Comparison of ENCODE assay signal across 1 cellular context in the genomic region with DNA sequence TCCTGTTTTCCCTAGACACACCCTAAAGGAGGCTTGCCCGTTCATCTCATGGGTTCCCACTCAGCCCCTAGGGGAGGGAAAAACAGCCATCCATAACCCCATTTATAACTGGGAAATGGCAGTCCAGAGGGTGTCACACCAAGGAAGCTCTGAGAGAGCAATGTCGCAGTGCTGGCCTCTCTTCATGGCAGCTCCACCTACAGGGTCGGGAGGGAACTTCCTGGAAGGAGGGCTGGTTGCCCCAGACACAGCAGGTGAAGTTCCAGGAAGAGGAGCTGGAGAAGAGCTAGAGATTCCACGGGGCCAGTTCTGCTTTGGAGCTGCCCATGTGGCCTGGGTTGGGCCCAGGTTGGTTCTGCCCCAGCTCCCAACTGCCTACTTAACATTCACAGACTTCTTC.
TF ChIP-seq lines count a peak whose summit lies in the region.

No MANE protein-coding gene starts in this region.

TF ChIP-seq in GM23338, 12 proteins besides CTCF, POLR2A, EP300 and RAD21 (continued from another document):
- TF ChIP-seq ZNF462 (CRISPR knock-in tag; IDR thresholded peaks at IDR 0.05) (no peak), EZH2 (IDR thresholded peaks at IDR 0.05; ENCODE audit: low read depth, unreplicated experiment) (no peak), POLR2AphosphoS5 (IDR thresholded peaks at IDR 0.05; ENCODE audit: low read depth) (no peak), STAT1 (IDR thresholded peaks at IDR 0.05; ENCODE audit: unreplicated experiment) (no peak), ETS1 (IDR thresholded peaks at IDR 0.05) (no peak)
- TF ChIP-seq, protein P1, sequence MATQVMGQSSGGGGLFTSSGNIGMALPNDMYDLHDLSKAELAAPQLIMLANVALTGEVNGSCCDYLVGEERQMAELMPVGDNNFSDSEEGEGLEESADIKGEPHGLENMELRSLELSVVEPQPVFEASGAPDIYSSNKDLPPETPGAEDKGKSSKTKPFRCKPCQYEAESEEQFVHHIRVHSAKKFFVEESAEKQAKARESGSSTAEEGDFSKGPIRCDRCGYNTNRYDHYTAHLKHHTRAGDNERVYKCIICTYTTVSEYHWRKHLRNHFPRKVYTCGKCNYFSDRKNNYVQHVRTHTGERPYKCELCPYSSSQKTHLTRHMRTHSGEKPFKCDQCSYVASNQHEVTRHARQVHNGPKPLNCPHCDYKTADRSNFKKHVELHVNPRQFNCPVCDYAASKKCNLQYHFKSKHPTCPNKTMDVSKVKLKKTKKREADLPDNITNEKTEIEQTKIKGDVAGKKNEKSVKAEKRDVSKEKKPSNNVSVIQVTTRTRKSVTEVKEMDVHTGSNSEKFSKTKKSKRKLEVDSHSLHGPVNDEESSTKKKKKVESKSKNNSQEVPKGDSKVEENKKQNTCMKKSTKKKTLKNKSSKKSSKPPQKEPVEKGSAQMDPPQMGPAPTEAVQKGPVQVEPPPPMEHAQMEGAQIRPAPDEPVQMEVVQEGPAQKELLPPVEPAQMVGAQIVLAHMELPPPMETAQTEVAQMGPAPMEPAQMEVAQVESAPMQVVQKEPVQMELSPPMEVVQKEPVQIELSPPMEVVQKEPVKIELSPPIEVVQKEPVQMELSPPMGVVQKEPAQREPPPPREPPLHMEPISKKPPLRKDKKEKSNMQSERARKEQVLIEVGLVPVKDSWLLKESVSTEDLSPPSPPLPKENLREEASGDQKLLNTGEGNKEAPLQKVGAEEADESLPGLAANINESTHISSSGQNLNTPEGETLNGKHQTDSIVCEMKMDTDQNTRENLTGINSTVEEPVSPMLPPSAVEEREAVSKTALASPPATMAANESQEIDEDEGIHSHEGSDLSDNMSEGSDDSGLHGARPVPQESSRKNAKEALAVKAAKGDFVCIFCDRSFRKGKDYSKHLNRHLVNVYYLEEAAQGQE (IDR thresholded peaks at IDR 0.05; ENCODE audit: unreplicated experiment) = no peak
